Comparison of ENCODE assay signal across 8 cellular contexts in the genomic region with DNA sequence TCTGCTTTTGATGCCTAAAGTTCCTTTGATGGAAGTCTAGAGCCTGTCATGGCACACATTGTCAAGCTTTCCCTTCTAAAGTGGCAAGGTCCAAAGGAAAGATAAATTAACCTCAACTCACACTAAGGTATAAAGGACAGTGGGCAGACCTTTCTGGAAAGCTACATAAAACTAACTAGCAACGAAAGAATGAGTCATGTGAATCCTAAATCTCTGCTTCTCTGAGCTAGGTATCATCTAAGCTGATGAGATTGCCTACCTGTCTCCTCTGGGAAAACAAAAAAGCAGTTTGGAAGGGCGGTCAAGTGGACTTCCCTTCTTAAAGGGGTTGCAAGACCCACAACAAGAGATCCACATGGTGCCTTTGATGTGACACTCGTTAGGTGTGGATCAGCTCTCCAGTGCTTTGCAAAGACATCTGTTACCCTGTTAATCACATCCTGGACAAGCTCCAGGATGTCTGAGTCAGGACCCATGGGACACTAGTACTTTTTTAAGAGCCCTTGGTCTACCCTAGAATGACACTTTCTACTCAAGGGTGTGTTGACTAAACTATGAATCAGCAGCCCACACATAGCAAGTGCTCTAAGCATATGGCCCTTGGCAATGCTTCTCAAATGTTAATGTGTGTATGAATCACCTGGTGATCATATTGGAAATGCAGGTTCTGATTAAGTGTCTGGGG.
A peak's percentile ranks its signal among the peaks of the same experiment; 100 is the strongest.
DNase-seq lines count a peak whose midpoint lies in the region; ATAC-seq and TF ChIP-seq lines count a peak whose summit lies in the region.
"Had no signal": no experiment of that assay in that cellular context is flagged by ENCODE, and none has a peak within 500 bp of the region (broad histone marks: within the 10 kb centered on the region; RNA-seq: fewer than 3 reads in every experiment).

No MANE protein-coding gene starts in this region.

- H3K27me3 ChIP-seq in psoas muscle (ENCODE audit: insufficient read depth in 3 of 3, low read length in 2 of 3) = no peaks in the 10 kb centered on the region
- no peaks in the 10 kb centered on the region for H3K27me3 ChIP-seq in esophagus muscularis mucosa

- DNase-seq in GM03348 (ENCODE audit: low spot score) (peak; percentile 63), SW 1271 (lab: John Stamatoyannopoulos, UW) (peak; percentile 92 to 96), psoas muscle (no peak), esophagus muscularis mucosa (ENCODE audit: extremely low spot score) (no peak), cerebellum (ENCODE audit: low spot score) (no peak)

- TF ChIP-seq CTCF in psoas muscle (IDR thresholded peaks at IDR 0.05) (no peak), esophagus muscularis mucosa (IDR thresholded peaks at IDR 0.05) (no peak)

- intact Hi-C loops in psoas muscle (cut with DNase I) (no loop called here), esophagus muscularis mucosa (cut with DNase I) (no loop called here)

- H3K36me3 ChIP-seq in psoas muscle (ENCODE audit: insufficient read depth in 1 of 2, low read depth in 1 of 2) = no peaks in the 10 kb centered on the region
- H3K36me3 ChIP-seq in esophagus muscularis mucosa = no peaks in the 10 kb centered on the region

- H3K27ac ChIP-seq in psoas muscle (no peak overlapping the region), esophagus muscularis mucosa (replicated peaks in 1 of 4) (no peak overlapping the region)

- 51 to 68% (median 53%) methylated on average over 3 of the region's 3 CpGs for WGBS in psoas muscle, 3 donors
- WGBS in esophagus muscularis mucosa = 63% methylated on average over 2 of the region's 3 CpGs

- ATAC-seq in HG03064 (IDR thresholded peaks at IDR 0.05; ENCODE audit: low read depth, unreplicated experiment) = peak; percentile 48
- peak; percentile 49 to 79 (median 67) for ATAC-seq in psoas muscle
- no peak for ATAC-seq in GM19455 (IDR thresholded peaks at IDR 0.05; ENCODE audit: unreplicated experiment)
- ATAC-seq: left lobe of liver had no signal

- no peak for TF ChIP-seq EP300 in esophagus muscularis mucosa (IDR thresholded peaks at IDR 0.05)

- H3K9me3 ChIP-seq in psoas muscle (no peaks in the 10 kb centered on the region), esophagus muscularis mucosa (no peaks in the 10 kb centered on the region)

- H3K4me3 ChIP-seq in psoas muscle (no peak overlapping the region), esophagus muscularis mucosa (no peak overlapping the region)

- H3K4me1 ChIP-seq in psoas muscle = no peaks in the 10 kb centered on the region
- peaks cover 0 to 2% (median under 1%) of the 10 kb centered on the region in 4 donors for H3K4me1 ChIP-seq in esophagus muscularis mucosa

- TF ChIP-seq POLR2A in esophagus muscularis mucosa (IDR thresholded peaks at IDR 0.05; ENCODE audit: low read depth) = no peak

Comparison
In these comparisons a context has a peak if more than half of its experiments do, and no peak if none do; other contexts are left out.
1. DNase-seq: peak in GM03348 (single experiment) and SW 1271 (2 of 2); none in psoas muscle (0 of 2), esophagus muscularis mucosa (single experiment) and cerebellum (single experiment).